16 cellular contexts compared by ENCODE assay signal in the genomic region with DNA sequence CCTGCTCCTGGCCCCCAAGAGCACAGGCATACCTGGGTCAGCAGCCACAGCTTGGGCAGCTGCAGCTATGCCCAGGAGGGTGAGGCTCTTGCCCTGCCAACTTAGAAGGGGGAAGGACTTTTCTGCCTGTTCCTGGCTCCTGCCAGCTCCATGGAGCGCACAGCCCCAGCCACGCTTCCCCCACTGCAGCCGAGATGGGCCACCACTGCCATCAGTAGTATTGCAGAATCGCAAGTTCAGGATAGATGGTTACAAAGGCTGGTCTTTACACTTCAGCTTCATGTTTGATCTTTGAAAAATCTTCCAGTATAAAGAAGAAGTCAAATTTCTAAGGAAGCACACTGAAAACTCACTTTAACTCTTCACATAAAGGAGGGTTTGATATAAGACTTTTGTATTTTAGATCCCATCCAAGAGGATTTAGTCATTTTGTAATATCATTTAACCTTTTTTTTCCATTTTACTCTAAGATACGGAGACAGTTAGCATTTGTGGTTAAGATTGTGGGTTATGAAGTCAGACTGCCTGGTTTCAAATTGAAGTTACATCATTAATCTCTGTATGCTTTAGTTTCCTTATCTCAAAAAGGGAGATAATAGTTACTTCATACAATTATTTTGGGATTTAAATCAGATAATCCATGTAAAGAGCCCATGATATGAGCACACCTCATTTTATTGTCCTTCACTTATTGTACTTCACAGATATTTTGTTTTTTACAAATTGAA.
A peak's percentile ranks its signal among the peaks of the same experiment; 100 is the strongest.
DNase-seq lines count a peak whose midpoint lies in the region; ATAC-seq and TF ChIP-seq lines count a peak whose summit lies in the region.
"Had no signal": no experiment of that assay in that cellular context is flagged by ENCODE, and none has a peak within 500 bp of the region (broad histone marks: within the 10 kb centered on the region; RNA-seq: fewer than 3 reads in every experiment).

No MANE protein-coding gene starts in this region.

- peak; percentile 21 for DNase-seq in activated naive CD4-positive, alpha-beta T cell treated with anti-CD3 and anti-CD28 coated beads for 36 hours
- DNase-seq in activated naive CD4-positive, alpha-beta T cell (lab: John Stamatoyannopoulos, UW) = no peak
- peak; percentile 71 for DNase-seq in SIG-M5 (lab: John Stamatoyannopoulos, UW)
- peak; percentile 34 for DNase-seq in astrocyte of the hippocampus (ENCODE audit: low read depth, low spot score)
- DNase-seq in substantia nigra (lab: John Stamatoyannopoulos, UW) = no peak
- no peak for DNase-seq in thyroid gland
- no peak for DNase-seq in effector memory CD8-positive, alpha-beta T cell
- no peak for DNase-seq in medulla oblongata (ENCODE audit: extremely low spot score)
- DNase-seq: cortex of kidney; DMS53; NCI-H526; SJCRH30; stimulated activated CD4-positive, alpha-beta T cell treated with anti-CD3 and anti-CD28 coated beads, Interleukin-2, amount 100 ng/mL, for 48 hours; stimulated activated naive B cell treated with anti-CD40 and anti-IgM and Interleukin-4, amounts not matched to agents 10 μg/mL and 1 μg/mL and 100 μg/mL, for 72 hours had no signal

- TF ChIP-seq CTCF in thyroid gland (IDR thresholded peaks at IDR 0.05) = no peak

- H3K9me3 ChIP-seq in thyroid gland = no peaks in the 10 kb centered on the region
- H3K9me3 ChIP-seq: SJCRH30 had no signal

- H3K27me3 Mint-ChIP-seq in activated naive CD4-positive, alpha-beta T cell treated with anti-CD3 and anti-CD28 coated beads for 36 hours (ENCODE audit: low read depth) = no peaks in the 10 kb centered on the region
- no peaks in the 10 kb centered on the region for H3K27me3 Mint-ChIP-seq in effector memory CD8-positive, alpha-beta T cell
- H3K27me3 Mint-ChIP-seq: stimulated activated naive B cell treated with anti-CD40 and anti-IgM and Interleukin-4, amounts not matched to agents 10 μg/mL and 1 μg/mL and 100 μg/mL, for 72 hours had no signal

- TF ChIP-seq POLR2A in thyroid gland (IDR thresholded peaks at IDR 0.05) = no peak

- H3K27ac Mint-ChIP-seq in activated naive CD4-positive, alpha-beta T cell treated with anti-CD3 and anti-CD28 coated beads for 36 hours = peak overlapping the region; percentile 50
- peak overlapping the region in 1 of 2 donors; percentile 9 for H3K27ac Mint-ChIP-seq in effector memory CD8-positive, alpha-beta T cell
- H3K27ac Mint-ChIP-seq: mesothelial cell of epicardium; stimulated activated naive B cell treated with anti-CD40 and anti-IgM and Interleukin-4, amounts not matched to agents 10 μg/mL and 1 μg/mL and 100 μg/mL, for 72 hours had no signal

- H3K36me3 ChIP-seq in thyroid gland = no peaks in the 10 kb centered on the region

- H3K4me3 Mint-ChIP-seq in activated naive CD4-positive, alpha-beta T cell treated with anti-CD3 and anti-CD28 coated beads for 36 hours = no peak overlapping the region
- H3K4me3 Mint-ChIP-seq in effector memory CD8-positive, alpha-beta T cell = no peak overlapping the region
- H3K4me3 Mint-ChIP-seq: mesothelial cell of epicardium; stimulated activated naive B cell treated with anti-CD40 and anti-IgM and Interleukin-4, amounts not matched to agents 10 μg/mL and 1 μg/mL and 100 μg/mL, for 72 hours had no signal

- H3K4me3 ChIP-seq in thyroid gland (replicated peaks in 1 of 3) = no peak overlapping the region
- H3K4me3 ChIP-seq: SJCRH30 had no signal

- H3K27me3 ChIP-seq in thyroid gland = no peaks in the 10 kb centered on the region
- H3K27me3 ChIP-seq: SJCRH30 had no signal

- CTCF ChIA-PET in activated naive CD4-positive, alpha-beta T cell treated with anti-CD3 and anti-CD28 coated beads for 36 hours (lab: Charles Lee) = interaction anchor here (0.6 kb wide), 1 partner anchor 1210 kb away, joined by 3 read pairs; no protein-coding TSS in a partner anchor

- intact Hi-C loops in activated naive CD4-positive, alpha-beta T cell treated with anti-CD3 and anti-CD28 coated beads for 36 hours (cut with micrococcal nuclease) = loop anchor here (2.0 to 5.0 kb wide), 3 partner anchors 29 to 338 kb away; a partner anchor contains a TSS
- intact Hi-C loops in thyroid gland (cut with DNase I) = no loop called here

- H3K27ac ChIP-seq in substantia nigra (ENCODE audit: low read depth, low read length, poor library complexity, severe bottlenecking) = peak overlapping the region; percentile 98
- no peak overlapping the region for H3K27ac ChIP-seq in thyroid gland
- H3K27ac ChIP-seq: SJCRH30, VCaP had no signal

- peaks cover 16% of the 10 kb centered on the region for H3K9me3 Mint-ChIP-seq in activated naive CD4-positive, alpha-beta T cell treated with anti-CD3 and anti-CD28 coated beads for 36 hours
- no peaks in the 10 kb centered on the region for H3K9me3 Mint-ChIP-seq in effector memory CD8-positive, alpha-beta T cell

- peaks cover 33% of the 10 kb centered on the region for H3K4me1 Mint-ChIP-seq in activated naive CD4-positive, alpha-beta T cell treated with anti-CD3 and anti-CD28 coated beads for 36 hours (ENCODE audit: low read depth)
- H3K4me1 Mint-ChIP-seq in effector memory CD8-positive, alpha-beta T cell (ENCODE audit: low read depth in 2 of 2) = peaks cover 4 to 5% of the 10 kb centered on the region in 2 donors

- no peak for ATAC-seq in effector memory CD8-positive, alpha-beta T cell (replicated peaks)
- ATAC-seq: stimulated activated naive B cell treated with anti-CD40 and anti-IgM and Interleukin-4, amounts not matched to agents 10 μg/mL and 1 μg/mL and 100 μg/mL, for 72 hours had no signal

- peaks cover 47% of the 10 kb centered on the region for H3K36me3 Mint-ChIP-seq in activated naive CD4-positive, alpha-beta T cell treated with anti-CD3 and anti-CD28 coated beads for 36 hours (ENCODE audit: low read depth)
- no peaks in the 10 kb centered on the region for H3K36me3 Mint-ChIP-seq in effector memory CD8-positive, alpha-beta T cell (ENCODE audit: insufficient read depth)

- WGBS in thyroid gland, 2 donors = 94 to 97% methylated on average over 5 of the region's 5 CpGs

- H3K4me1 ChIP-seq in thyroid gland = peaks cover 6 to 18% of the 10 kb centered on the region in 2 donors
- H3K4me1 ChIP-seq: SJCRH30 had no signal

Comparison
In these comparisons a context has a peak if more than half of its experiments do, and no peak if none do; other contexts are left out.
1. DNase-seq: peak in activated naive CD4-positive, alpha-beta T cell treated with anti-CD3 and anti-CD28 coated beads for 36 hours (single experiment), SIG-M5 (single experiment) and astrocyte of the hippocampus (single experiment); none in activated naive CD4-positive, alpha-beta T cell (0 of 4), substantia nigra (0 of 49), thyroid gland (0 of 2), effector memory CD8-positive, alpha-beta T cell (0 of 3) and medulla oblongata (single experiment).